Comparison of ENCODE assay signal across 8 cellular contexts in the genomic region with DNA sequence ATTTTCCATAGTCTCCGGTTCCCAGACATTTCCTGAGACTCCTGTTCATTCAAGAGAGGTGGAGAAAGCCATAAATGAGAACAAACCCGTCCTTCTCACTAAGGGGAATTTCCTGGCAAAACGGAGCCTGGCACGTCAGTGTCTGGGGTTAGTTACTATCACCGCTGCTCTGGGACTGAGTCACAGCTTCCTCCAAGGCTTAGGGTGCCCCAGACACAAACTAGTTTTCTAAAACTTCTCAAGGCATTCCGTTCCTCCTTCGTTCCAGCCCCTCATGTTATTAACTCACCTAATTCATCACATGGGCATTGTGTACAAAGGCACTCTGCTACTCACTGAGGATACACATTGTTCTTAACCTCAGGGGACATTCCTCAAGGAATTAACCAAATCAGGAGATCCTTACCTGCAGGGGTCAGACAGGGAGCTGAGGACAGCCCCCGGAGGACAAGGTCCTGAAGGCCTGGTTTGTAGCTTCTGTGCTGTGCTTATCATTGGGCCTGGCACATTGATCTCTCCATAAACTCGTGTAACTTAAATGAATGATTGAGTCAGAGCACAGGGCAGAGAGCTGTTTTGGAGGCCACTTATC.
DNase-seq lines count a peak whose midpoint lies in the region; ATAC-seq, FAIRE-seq and TF ChIP-seq lines count a peak whose summit lies in the region.

No MANE protein-coding gene starts in this region.

- H3K27ac ChIP-seq in H9 (ENCODE audit: insufficient read length, low read depth, low read length) (no peak overlapping the region), Peyer's patch (peak overlapping the region; percentile 1 to 81 (median 64)), astrocyte (ENCODE audit: low read depth, low read length) (peak overlapping the region; percentile 99), HepG2 (ENCODE audit: extremely low read length, insufficient read depth, low read length) (peak overlapping the region; percentile 78)

- H3K27me3 ChIP-seq in H9 (ENCODE audit: insufficient read depth, low read length), result no peaks in the 10 kb centered on the region
- no peaks in the 10 kb centered on the region for H3K27me3 ChIP-seq in Peyer's patch
- H3K27me3 ChIP-seq in astrocyte (ENCODE audit: insufficient read depth, low read length), result no peaks in the 10 kb centered on the region
- no peaks in the 10 kb centered on the region for H3K27me3 ChIP-seq in HepG2 (ENCODE audit: control insufficient read depth in 1 of 2, insufficient read depth in 2 of 2, low read length in 2 of 2)

- H3K4me2 ChIP-seq in H9 (ENCODE audit: insufficient read depth, insufficient read length, low read length) (no peak overlapping the region), astrocyte (ENCODE audit: low read length) (peak overlapping the region; percentile 67), HepG2 (ENCODE audit: low read depth, low read length) (no peak overlapping the region)

- no peak for ATAC-seq in HepG2
- ATAC-seq in GM18861 (IDR thresholded peaks at IDR 0.05; ENCODE audit: unreplicated experiment), result no peak

- peak; percentile 46 for DNase-seq in G401 (ENCODE audit: low spot score)
- peak; percentile 64 for DNase-seq in H9
- peak in 1 of 3 donors; percentile 79 for DNase-seq in Peyer's patch
- DNase-seq in astrocyte (ENCODE audit: low read depth), result peak; percentile 95
- no peak for DNase-seq in HepG2 (ENCODE audit: low spot score)
- DNase-seq in stimulated activated CD8-positive, alpha-beta memory T cell treated with anti-CD3 and anti-CD28 coated beads, Interleukin-2, amount 100 ng/mL, for 1 hour (ENCODE audit: low read depth in 2 of 2), result peak; percentile 28 to 34
- no peak for DNase-seq in NCI-H1436 treated with DMSO at 0.1 percent for 48 hours (lab: John Stamatoyannopoulos, UW)

- H3K4me1 Mint-ChIP-seq in H9, result peaks cover 52% of the 10 kb centered on the region in 2 experiments
- peaks cover 62% of the 10 kb centered on the region for H3K4me1 Mint-ChIP-seq in astrocyte (ENCODE audit: low read depth, unreplicated experiment)

- peak overlapping the region; percentile 47; the same call in 1 of the 2 replicates for H3K14ac ChIP-seq in H9 (ENCODE audit: insufficient read depth, low read length)

- no TSS peak for BruUV-seq in HepG2 (replicated peaks; lab: Mats Ljungman, UMichigan)

- H4K8ac ChIP-seq in H9 (replicated peaks; ENCODE audit: insufficient read length, low read depth, low read length), result no peak overlapping the region

- no peak overlapping the region for H3T11ph ChIP-seq in H9 (ENCODE audit: low read length)

- H3K4me3 ChIP-seq in Peyer's patch (no peak overlapping the region), astrocyte (ENCODE audit: insufficient read depth, low read depth, low read length) (no peak overlapping the region), HepG2 (replicated peaks in 1 of 3; ENCODE audit: insufficient read depth in 1 of 3, low read depth in 2 of 3, low read length in 3 of 3) (no peak overlapping the region)

- TF ChIP-seq POLR2A in Peyer's patch (IDR thresholded peaks at IDR 0.05) (no peak), HepG2 (IDR thresholded peaks at IDR 0.05; ENCODE audit: insufficient read depth in 1 of 2, low read depth in 2 of 2, low read length in 2 of 2) (no peak)

- TF ChIP-seq CTCF in H9 (conservative IDR thresholded peaks at IDR 0.05) (peak; percentile 22; the same call in 1 of the 3 replicates), Peyer's patch (IDR thresholded peaks at IDR 0.05) (no peak), astrocyte (IDR thresholded peaks at IDR 0.05; ENCODE audit: insufficient read depth, low read depth, low read length) (no peak), HepG2 (CRISPR knock-in tag; IDR thresholded peaks at IDR 0.05) (no peak)

- H3K79me1 ChIP-seq in H9 (ENCODE audit: insufficient read depth, low read depth, low read length, poor library complexity, severe bottlenecking), result no peaks in the 10 kb centered on the region

- CTCF ChIA-PET in HepG2 (lab: Yijun Ruan, JAX; ENCODE audit: low intra/inter-chr PET ratio, low total read pairs), result no interaction called here

- H3K27ac Mint-ChIP-seq in H9 (peak overlapping the region; percentile 92 to 96 (median 96)), astrocyte (ENCODE audit: unreplicated experiment) (peak overlapping the region; percentile 99)

- H4K91ac ChIP-seq in H9 (ENCODE audit: insufficient read length, low read depth, low read length), result no peak overlapping the region

- H2AK5ac ChIP-seq in H9 (ENCODE audit: insufficient read length, low read length), result no peak overlapping the region

- POLR2A ChIA-PET in HepG2 (lab: Yijun Ruan, JAX), result interaction anchor here (2.7 to 7.0 kb wide), 4 partner anchors 9 to 104 kb away, joined by 12 to 116 read pairs (median 38); a partner anchor contains a TSS

- H3K27me3 Mint-ChIP-seq in H9 (ENCODE audit: low read depth) (peaks cover 2% of the 10 kb centered on the region), astrocyte (ENCODE audit: low read depth, unreplicated experiment) (no peaks in the 10 kb centered on the region)

- H4K20me1 ChIP-seq in H9 (ENCODE audit: control insufficient read depth, insufficient read depth, insufficient read length), result no peaks in the 10 kb centered on the region
- H4K20me1 ChIP-seq in astrocyte (ENCODE audit: insufficient read depth, low read length), result no peaks in the 10 kb centered on the region
- no peaks in the 10 kb centered on the region for H4K20me1 ChIP-seq in HepG2 (ENCODE audit: insufficient read depth, low read length)

- peak overlapping the region; percentile 8 for H3K18ac ChIP-seq in H9 (ENCODE audit: insufficient read length, low read depth, low read length)

- no peaks in the 10 kb centered on the region for H3K9me3 Mint-ChIP-seq in H9
- H3K9me3 Mint-ChIP-seq in astrocyte (ENCODE audit: unreplicated experiment), result peaks cover 1% of the 10 kb centered on the region

- no peak overlapping the region for H3K23ac ChIP-seq in H9 (ENCODE audit: insufficient read length, low read depth, low read length)

- H3K36me3 Mint-ChIP-seq in H9 (ENCODE audit: insufficient read depth in 1 of 3, low read depth in 3 of 3), result no peaks in the 10 kb centered on the region
- no peaks in the 10 kb centered on the region for H3K36me3 Mint-ChIP-seq in astrocyte (ENCODE audit: low read depth, unreplicated experiment)

- no CpG with 5 or more reads among the region's 9 CpGs for WGBS in H9 (ENCODE audit: extremely low coverage, insufficient read length, low lambda C conversion rate)
- WGBS in HepG2 (ENCODE audit: low lambda C conversion rate), result 81% methylated on average over 9 of the region's 9 CpGs

- H2BK5ac ChIP-seq in H9 (ENCODE audit: insufficient read length, low read length), result no peak overlapping the region

- no peak overlapping the region for H2BK20ac ChIP-seq in H9 (ENCODE audit: low read depth, low read length, poor library complexity, severe bottlenecking)

- no peak overlapping the region for H3K56ac ChIP-seq in H9 (ENCODE audit: insufficient read length, low read depth, low read length)

- H3K4me3 Mint-ChIP-seq in H9 (peak overlapping the region in 1 of 2 experiments; percentile 44; a peak in 2 of 5 replicates), astrocyte (ENCODE audit: unreplicated experiment) (peak overlapping the region; percentile 74)

- intact Hi-C loops in HepG2 (cut with micrococcal nuclease; ENCODE audit: unreplicated experiment), result loop anchor here (2.0 to 5.0 kb wide), 2 partner anchors 35 to 76 kb away; no protein-coding TSS in a partner anchor

- H3K4ac ChIP-seq in H9 (ENCODE audit: low read depth, low read length), result no peak overlapping the region; the same call in 1 of the 2 replicates

- peak; percentile 74 for FAIRE-seq in astrocyte (lab: Jason Lieb, UNC)
- FAIRE-seq in HepG2 (lab: Jason Lieb, UNC), result no peak

- no peak overlapping the region for H2BK12ac ChIP-seq in H9 (ENCODE audit: insufficient read length, low read depth, low read length)

- in situ Hi-C loops in G401 (cut with HindIII; ENCODE audit: low sequenced_read_pairs), result no loop called here
- in situ Hi-C loops in HepG2 (cut with HindIII; ENCODE audit: extremely low pct_ligation_motif_present, low pct_unique_long_range_greater_than_20kb), result loop anchor here (5.0 kb wide), 1 partner anchor 106 kb away; no protein-coding TSS in a partner anchor

- H3K23me2 ChIP-seq in H9 (ENCODE audit: insufficient read length, low read depth, low read length, poor library complexity, severe bottlenecking), result no peaks in the 10 kb centered on the region

- no peaks in the 10 kb centered on the region for H3K36me3 ChIP-seq in Peyer's patch
- no peaks in the 10 kb centered on the region for H3K36me3 ChIP-seq in astrocyte (ENCODE audit: insufficient read depth, low read length)
- no peaks in the 10 kb centered on the region for H3K36me3 ChIP-seq in HepG2 (replicated peaks in 1 of 2; ENCODE audit: control insufficient read depth in 1 of 2, insufficient read depth in 2 of 2, low read length in 2 of 2)

- H3K9me3 ChIP-seq in H9 (ENCODE audit: control insufficient read depth, low read depth, low read length), result no peaks in the 10 kb centered on the region
- no peaks in the 10 kb centered on the region for H3K9me3 ChIP-seq in Peyer's patch
- no peaks in the 10 kb centered on the region for H3K9me3 ChIP-seq in astrocyte (ENCODE audit: insufficient read depth, low read depth, low read length)
- H3K9me3 ChIP-seq in HepG2 (ENCODE audit: low read length), result no peaks in the 10 kb centered on the region

- TF ChIP-seq RAD21 in HepG2 (CRISPR knock-in tag; IDR thresholded peaks at IDR 0.05), result no peak

- no peak overlapping the region for H2AFZ ChIP-seq in H9 (ENCODE audit: low read length)
- H2AFZ ChIP-seq in astrocyte (ENCODE audit: low read depth, low read length), result no peak overlapping the region
- H2AFZ ChIP-seq in HepG2 (ENCODE audit: low read length), result no peak overlapping the region

- TF ChIP-seq EP300 in HepG2 (IDR thresholded peaks at IDR 0.05; ENCODE audit: low read depth in 2 of 2, low read length in 2 of 2) (no peak), HepG2 (CRISPR knock-in tag; IDR thresholded peaks at IDR 0.05; ENCODE audit: borderline replicate concordance) (no peak)

- no peak overlapping the region for H3K9ac ChIP-seq in H9 (ENCODE audit: extremely low read depth, insufficient read length, low read length)
- peak overlapping the region; percentile 88 for H3K9ac ChIP-seq in astrocyte (ENCODE audit: low read length)
- peak overlapping the region; percentile 78; the same call in 1 of the 2 replicates for H3K9ac ChIP-seq in HepG2 (ENCODE audit: insufficient read depth, low read depth, low read length)

- H2BK120ac ChIP-seq in H9 (ENCODE audit: low read depth, low read length, poor library complexity, severe bottlenecking), result no peak overlapping the region

- H3K79me2 ChIP-seq in H9 (ENCODE audit: insufficient read depth, low read length) (no peaks in the 10 kb centered on the region), astrocyte (ENCODE audit: insufficient read depth, low read length) (no peaks in the 10 kb centered on the region), HepG2 (ENCODE audit: insufficient read depth, low read length) (no peaks in the 10 kb centered on the region)

- H2BK15ac ChIP-seq in H9 (ENCODE audit: low read depth, low read length), result no peak overlapping the region

- no peak overlapping the region for H4K5ac ChIP-seq in H9 (ENCODE audit: insufficient read length, low read depth, low read length)

- H3K4me1 ChIP-seq in H9 (ENCODE audit: insufficient read depth, low read length), result peaks cover 4% of the 10 kb centered on the region; the same call in 1 of the 2 replicates
- H3K4me1 ChIP-seq in Peyer's patch, result peaks cover 0 to 9% (median 8%) of the 10 kb centered on the region in 4 donors
- H3K4me1 ChIP-seq in astrocyte (ENCODE audit: insufficient read depth, low read length), result peaks cover 53% of the 10 kb centered on the region
- H3K4me1 ChIP-seq in HepG2 (ENCODE audit: insufficient read depth, low read length), result peaks cover 68% of the 10 kb centered on the region

Comparison
In these comparisons a context has a peak if more than half of its experiments do, and no peak if none do; other contexts are left out.
1. DNase-seq: peak in G401 (single experiment), H9 (single experiment), astrocyte (single experiment) and stimulated activated CD8-positive, alpha-beta memory T cell treated with anti-CD3 and anti-CD28 coated beads, Interleukin-2, amount 100 ng/mL, for 1 hour (2 of 2); none in HepG2 (single experiment) and NCI-H1436 treated with DMSO at 0.1 percent for 48 hours (single experiment).